ENCODE assay signal across 21 cellular contexts in the genomic region with DNA sequence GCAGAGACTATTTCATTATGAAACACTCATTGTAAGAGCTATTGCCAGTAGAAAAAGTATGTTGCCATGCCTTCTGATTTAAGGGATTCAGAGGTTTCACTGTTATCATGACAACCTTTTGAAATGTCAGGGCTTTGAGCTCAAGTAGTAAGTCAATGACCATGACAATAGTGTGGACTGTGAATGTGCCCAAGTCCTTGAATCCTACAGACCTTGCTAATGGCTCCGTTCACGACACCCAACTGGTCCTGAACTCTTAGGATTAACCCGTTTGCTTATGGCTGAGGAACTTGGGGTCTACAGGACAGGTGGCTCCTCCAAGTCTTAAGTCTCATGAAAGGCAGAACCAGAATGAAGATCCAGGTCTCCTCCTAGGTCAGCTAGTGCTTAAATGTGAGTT.
"Had no signal": no experiment of that assay in that cellular context is flagged by ENCODE, and none has a peak within 500 bp of the region (broad histone marks: within the 10 kb centered on the region; RNA-seq: fewer than 3 reads in every experiment).

No MANE protein-coding gene starts in this region.

- H3K9me3 Mint-ChIP-seq: naive thymus-derived CD8-positive, alpha-beta T cell; stimulated activated memory B cell treated with anti-CD40 and anti-IgM and Interleukin-4, amounts not matched to agents 10 μg/mL and 1 μg/mL and 100 μg/mL, for 72 hours; stimulated activated naive CD8-positive, alpha-beta T cell treated with anti-CD3 and anti-CD28 coated beads, Interleukin-15, Interleukin-2, amounts not matched to agents 100 ng/mL and 50 ng/mL, for 24 hours had no signal

- DNase-seq: effector memory CD4-positive, alpha-beta T cell; esophagus squamous epithelium; foreskin fibroblast; left lung; mucosa of descending colon; naive thymus-derived CD8-positive, alpha-beta T cell; psoas muscle; retina; spleen; stimulated activated CD4-positive, alpha-beta T cell treated with anti-CD3 and anti-CD28 coated beads, Interleukin-15, amount 100 ng/mL, for 24 hours; stimulated activated CD4-positive, alpha-beta T cell treated with anti-CD3 and anti-CD28 coated beads, Interleukin-1b, Interleukin-23, amount 100 ng/mL, for 48 hours; stimulated activated CD4-positive, alpha-beta T cell treated with anti-CD3 and anti-CD28 coated beads, Interleukin-4, amount 100 ng/mL, for 24 hours; upper lobe of right lung had no signal

- H3K27ac ChIP-seq: esophagus squamous epithelium, hepatocyte, left lung, neutrophil, psoas muscle, spleen, tibial nerve, upper lobe of right lung, vagina had no signal

- H3K36me3 ChIP-seq: upper lobe of right lung, vagina had no signal

- H3K4me1 Mint-ChIP-seq: naive thymus-derived CD8-positive, alpha-beta T cell; stimulated activated memory B cell treated with anti-CD40 and anti-IgM and Interleukin-4, amounts not matched to agents 10 μg/mL and 1 μg/mL and 100 μg/mL, for 72 hours had no signal

- H3K36me3 Mint-ChIP-seq: naive thymus-derived CD8-positive, alpha-beta T cell; stimulated activated memory B cell treated with anti-CD40 and anti-IgM and Interleukin-4, amounts not matched to agents 10 μg/mL and 1 μg/mL and 100 μg/mL, for 72 hours had no signal

- H3K9me3 ChIP-seq: esophagus squamous epithelium, left lung, mucosa of descending colon, neutrophil, psoas muscle, spleen, tibial nerve, upper lobe of right lung, vagina had no signal

- H3K4me3 ChIP-seq: esophagus squamous epithelium, hepatocyte, left lung, lung, mucosa of descending colon, psoas muscle, spleen, tibial nerve, upper lobe of right lung, vagina had no signal

- H3K4me3 Mint-ChIP-seq: naive thymus-derived CD8-positive, alpha-beta T cell; stimulated activated memory B cell treated with anti-CD40 and anti-IgM and Interleukin-4, amounts not matched to agents 10 μg/mL and 1 μg/mL and 100 μg/mL, for 72 hours; stimulated activated naive CD8-positive, alpha-beta T cell treated with anti-CD3 and anti-CD28 coated beads, Interleukin-15, Interleukin-2, amounts not matched to agents 100 ng/mL and 50 ng/mL, for 24 hours had no signal

- ATAC-seq: left lung; mucosa of descending colon; naive thymus-derived CD8-positive, alpha-beta T cell; psoas muscle; sciatic nerve; stimulated activated memory B cell treated with anti-CD40 and anti-IgM and Interleukin-4, amounts not matched to agents 10 μg/mL and 1 μg/mL and 100 μg/mL, for 72 hours; upper lobe of right lung had no signal

- H3K27me3 ChIP-seq: esophagus squamous epithelium, hepatocyte, left lung, neutrophil, spleen, tibial nerve, upper lobe of right lung, vagina had no signal

- H3K4me1 ChIP-seq: left lung, psoas muscle, spleen, tibial nerve, upper lobe of right lung, vagina had no signal

- H3K27ac Mint-ChIP-seq: naive thymus-derived CD8-positive, alpha-beta T cell; stimulated activated memory B cell treated with anti-CD40 and anti-IgM and Interleukin-4, amounts not matched to agents 10 μg/mL and 1 μg/mL and 100 μg/mL, for 72 hours; stimulated activated naive CD8-positive, alpha-beta T cell treated with anti-CD3 and anti-CD28 coated beads, Interleukin-15, Interleukin-2, amounts not matched to agents 100 ng/mL and 50 ng/mL, for 24 hours had no signal
